Comparison of ENCODE assay signal across 23 cellular contexts in genomic region chr11:134481135-134481534, GRCh38.
"Had no signal": no experiment of that assay in that cellular context is flagged by ENCODE, and none has a peak within 500 bp of the region (broad histone marks: within the 10 kb centered on the region; RNA-seq: fewer than 3 reads in every experiment).

No MANE protein-coding gene starts in this region.

- H3K79me2 ChIP-seq: parathyroid adenoma had no signal

- H3K27ac ChIP-seq: coronary artery, epithelial cell of prostate, parathyroid adenoma, transverse colon, uterus had no signal

- H3K4me3 ChIP-seq: coronary artery, smooth muscle cell, transverse colon, uterus had no signal

- H3K9me3 ChIP-seq: transverse colon, uterus had no signal

- H3K36me3 ChIP-seq: transverse colon, uterus had no signal

- H3K27me3 ChIP-seq: transverse colon, uterus had no signal

- H3K4me1 ChIP-seq: parathyroid adenoma, transverse colon, uterus had no signal

- ATAC-seq: activated CD4-positive, alpha-beta T cell treated with anti-CD3 and anti-CD28 coated beads for 36 hours; sciatic nerve; stimulated activated naive B cell treated with anti-CD40 and anti-IgM and Interleukin-4, amounts not matched to agents 10 μg/mL and 1 μg/mL and 100 μg/mL, for 72 hours had no signal

- DNase-seq: activated B cell treated with CpG ODN at 0.5 μM for 24 hours; activated CD4-positive, alpha-beta T cell treated with anti-CD3 and anti-CD28 coated beads for 36 hours; activated CD4-positive, alpha-beta T cell treated with anti-CD3 and anti-CD28 coated beads, Interleukin-2, amount 50 U/mL, for 4 hours; activated CD8-positive, alpha-beta memory T cell treated with anti-CD3 and anti-CD28 coated beads for 24 hours; activated naive CD4-positive, alpha-beta T cell treated with Interleukin-2 at 50 U/mL for 16 hours; activated naive CD8-positive, alpha-beta T cell treated with anti-CD3 and anti-CD28 coated beads for 36 hours; activated T-cell treated with anti-CD3 and anti-CD28 coated beads, Interleukin-2, amount 50 U/mL, for 48 hours; cerebellar nuclear complex; immature natural killer cell; stimulated activated CD4-positive, alpha-beta T cell treated with anti-CD3 and anti-CD28 coated beads, Interleukin-15, amount 100 ng/mL, for 24 hours; stimulated activated CD4-positive, alpha-beta T cell treated with anti-CD3 and anti-CD28 coated beads, Interleukin-2, amount 100 ng/mL, for 48 hours; stimulated activated CD8-positive, alpha-beta memory T cell treated with anti-CD3 and anti-CD28 coated beads, Interleukin-4, amount 100 ng/mL, for 48 hours; stimulated activated naive B cell treated with anti-CD40 and anti-IgM and Interleukin-4, amounts not matched to agents 10 μg/mL and 1 μg/mL and 100 μg/mL, for 72 hours; T-helper 1 cell; T-helper 9 cell; transverse colon; uterus had no signal

- H3K9ac ChIP-seq: parathyroid adenoma had no signal

- H2AFZ ChIP-seq: parathyroid adenoma had no signal

- H3K4me2 ChIP-seq: smooth muscle cell had no signal

- FAIRE-seq: bronchial epithelial cell had no signal
